Comparison of ENCODE assay signal across 8 cellular contexts in genomic region chrX:41275661-41276609, GRCh38. TPM values are rescaled to one million over a fixed set of nuclear protein-coding genes. Genes with fewer than 3 reads are reported as not detected.
A peak's percentile ranks its signal among the peaks of the same experiment; 100 is the strongest.
DNase-seq lines count a peak whose midpoint lies in the region; ATAC-seq, FAIRE-seq and TF ChIP-seq lines count a peak whose summit lies in the region.

No MANE protein-coding gene starts in this region.

- no peak overlapping the region for H3K27ac Mint-ChIP-seq in astrocyte (ENCODE audit: unreplicated experiment)

- no peaks in the 10 kb centered on the region for H3K27me3 Mint-ChIP-seq in astrocyte (ENCODE audit: low read depth, unreplicated experiment)

- H3K4me2 ChIP-seq in SU-DHL-6 (ENCODE audit: low read depth, low read length, poor library complexity, severe bottlenecking): peak overlapping the region; percentile 58
- peak overlapping the region; percentile 89 for H3K4me2 ChIP-seq in astrocyte (ENCODE audit: low read length)

- H3K9me2 ChIP-seq in SU-DHL-6 (replicated peaks; ENCODE audit: insufficient read depth, low read length): no peaks in the 10 kb centered on the region

- H3K4me1 ChIP-seq in astrocyte (ENCODE audit: insufficient read depth, low read length) (peaks cover 6% of the 10 kb centered on the region), psoas muscle (no peaks in the 10 kb centered on the region)

- H3K27me3 ChIP-seq in SU-DHL-6 (ENCODE audit: low read length) (no peaks in the 10 kb centered on the region), astrocyte (ENCODE audit: insufficient read depth, low read length) (no peaks in the 10 kb centered on the region), psoas muscle (ENCODE audit: insufficient read depth in 3 of 3, low read length in 2 of 3) (peaks cover 0 to 18% (median 0%) of the 10 kb centered on the region in 3 donors)

- TF ChIP-seq POLR2A in GM12891 (IDR thresholded peaks at IDR 0.05; ENCODE audit: low read depth, low read length): no peak

- H3K36me3 ChIP-seq in SU-DHL-6 (ENCODE audit: low read length) (no peaks in the 10 kb centered on the region), astrocyte (ENCODE audit: insufficient read depth, low read length) (no peaks in the 10 kb centered on the region), psoas muscle (ENCODE audit: insufficient read depth in 1 of 2, low read depth in 1 of 2) (no peaks in the 10 kb centered on the region)

- H3K9me3 ChIP-seq in SU-DHL-6 (ENCODE audit: insufficient read depth, low read length) (no peaks in the 10 kb centered on the region), astrocyte (ENCODE audit: insufficient read depth, low read depth, low read length) (no peaks in the 10 kb centered on the region), psoas muscle (no peaks in the 10 kb centered on the region)

- H3K27ac ChIP-seq in 22Rv1 (no peak overlapping the region), SU-DHL-6 (ENCODE audit: low read depth, low read length) (no peak overlapping the region), astrocyte (ENCODE audit: low read depth, low read length) (peak overlapping the region; percentile 33), psoas muscle (no peak overlapping the region)

- no peaks in the 10 kb centered on the region for H4K20me1 ChIP-seq in SU-DHL-6 (ENCODE audit: low read depth, low read length)
- H4K20me1 ChIP-seq in astrocyte (ENCODE audit: insufficient read depth, low read length): no peaks in the 10 kb centered on the region

- no peak for TF ChIP-seq EP300 in Ishikawa (IDR thresholded peaks at IDR 0.05; ENCODE audit: borderline replicate concordance)

- peak overlapping the region; percentile 33; the same call in 1 of the 2 replicates for H3K9ac ChIP-seq in SU-DHL-6 (ENCODE audit: low read length)
- peak overlapping the region; percentile 79 for H3K9ac ChIP-seq in astrocyte (ENCODE audit: low read length)

- no peaks in the 10 kb centered on the region for H3K79me2 ChIP-seq in SU-DHL-6 (ENCODE audit: insufficient read depth, low read length)
- H3K79me2 ChIP-seq in astrocyte (ENCODE audit: insufficient read depth, low read length): no peaks in the 10 kb centered on the region

- FAIRE-seq in GM12891 (lab: Jason Lieb, UNC): peak; percentile 95
- FAIRE-seq in astrocyte (lab: Jason Lieb, UNC): no peak

- 1 to 2% (median 1%) methylated on average over 26 to 54 of the region's 54 CpGs for WGBS in psoas muscle, 3 donors

- H3K4me1 Mint-ChIP-seq in astrocyte (ENCODE audit: low read depth, unreplicated experiment): no peaks in the 10 kb centered on the region

- peak overlapping the region; percentile 93 for H2AFZ ChIP-seq in SU-DHL-6 (ENCODE audit: low read depth, low read length, severe bottlenecking)
- H2AFZ ChIP-seq in astrocyte (ENCODE audit: low read depth, low read length): peak overlapping the region; percentile 86

- H3K4me3 ChIP-seq in SU-DHL-6 (ENCODE audit: insufficient read depth, low read length, poor library complexity, severe bottlenecking): peak overlapping the region; percentile 42
- H3K4me3 ChIP-seq in astrocyte (ENCODE audit: insufficient read depth, low read depth, low read length): peak overlapping the region; percentile 61
- peak overlapping the region; percentile 66 for H3K4me3 ChIP-seq in psoas muscle

- peak; percentile 56 for TF ChIP-seq RAD21 in Ishikawa (IDR thresholded peaks at IDR 0.05; ENCODE audit: low read depth)

- H3K9me3 Mint-ChIP-seq in astrocyte (ENCODE audit: unreplicated experiment): no peaks in the 10 kb centered on the region

- peak; percentile 20; the same call in 1 of the 2 replicates for TF ChIP-seq CTCF in 22Rv1 (IDR thresholded peaks at IDR 0.05)
- peak; percentile 17 for TF ChIP-seq CTCF in SU-DHL-6 (IDR thresholded peaks at IDR 0.05; ENCODE audit: insufficient read depth, low read length, poor library complexity, severe bottlenecking)
- TF ChIP-seq CTCF in astrocyte (IDR thresholded peaks at IDR 0.05; ENCODE audit: insufficient read depth, low read depth, low read length): no peak
- peak; percentile 57 for TF ChIP-seq CTCF in psoas muscle (IDR thresholded peaks at IDR 0.05)

- H3F3A ChIP-seq in SU-DHL-6 (ENCODE audit: insufficient read depth): no peaks in the 10 kb centered on the region

- peak; percentile 77 to 96 (median 88) for ATAC-seq in psoas muscle
- no peak for ATAC-seq in HG03280 (IDR thresholded peaks at IDR 0.05; ENCODE audit: unreplicated experiment)

- H3K4me3 Mint-ChIP-seq in astrocyte (ENCODE audit: unreplicated experiment): peak overlapping the region; percentile 74

- H3K36me3 Mint-ChIP-seq in astrocyte (ENCODE audit: low read depth, unreplicated experiment): no peaks in the 10 kb centered on the region

- DNase-seq in GM12891 (ENCODE audit: insufficient read length, low spot score): peak; percentile 48
- DNase-seq in astrocyte (ENCODE audit: low read depth): peak; percentile 20
- peak; percentile 85 for DNase-seq in hepatic stellate cell (ENCODE audit: low spot score)
- peak; percentile 67 to 85 for DNase-seq in psoas muscle

- intact Hi-C loops in psoas muscle (cut with DNase I): loop anchor here (5.0 to 10.0 kb wide), 2 partner anchors 169 to 181 kb away; partner anchors contain the start of gene NYX (in 1 of the 2)

TF ChIP-seq in GM12891, 5 proteins besides CTCF, POLR2A, EP300 and RAD21:
- TF ChIP-seq TAF1 (IDR thresholded peaks at IDR 0.05; ENCODE audit: low read depth, low read length) (no peak), POU2F2 (IDR thresholded peaks at IDR 0.05; ENCODE audit: low read depth, low read length) (no peak), POLR2AphosphoS5 (IDR thresholded peaks at IDR 0.05; ENCODE audit: low read depth, low read length) (no peak), SPI1 (IDR thresholded peaks at IDR 0.05; ENCODE audit: low read depth, low read length) (no peak), PAX5 (IDR thresholded peaks at IDR 0.05; ENCODE audit: insufficient read depth, low read length, severe bottlenecking) (no peak)

TF ChIP-seq in Ishikawa, 13 proteins besides CTCF, POLR2A, EP300 and RAD21:
- TF ChIP-seq TEAD4 (IDR thresholded peaks at IDR 0.05): peak; percentile 6; the same call in 1 of the 2 replicates
- TF ChIP-seq CEBPB (IDR thresholded peaks at IDR 0.05): no peak
- no peak for TF ChIP-seq REST (IDR thresholded peaks at IDR 0.05; ENCODE audit: low read depth)
- TF ChIP-seq NFIC (IDR thresholded peaks at IDR 0.05): 0 out of 2 replicates have a peak, but pooled peaks have one; percentile 6
- TF ChIP-seq MAX (IDR thresholded peaks at IDR 0.05): peak; percentile 18; the same call in 1 of the 2 replicates
- TF ChIP-seq USF1 (IDR thresholded peaks at IDR 0.05): no peak
- peak; percentile 74 for TF ChIP-seq YY1 (IDR thresholded peaks at IDR 0.05; ENCODE audit: low read depth)
- peak; percentile 20; the same call in 1 of the 2 replicates for TF ChIP-seq TCF12 (IDR thresholded peaks at IDR 0.05; ENCODE audit: low read depth)
- TF ChIP-seq EGR1 (IDR thresholded peaks at IDR 0.05): no peak
- no peak for TF ChIP-seq CREB1 (IDR thresholded peaks at IDR 0.05; ENCODE audit: low read depth)
- TF ChIP-seq TAF1 (IDR thresholded peaks at IDR 0.05; ENCODE audit: low read depth): no peak
- no peak for TF ChIP-seq FOXM1 (IDR thresholded peaks at IDR 0.05; ENCODE audit: borderline replicate concordance, low read depth)
- TF ChIP-seq ZBTB7A (IDR thresholded peaks at IDR 0.05; ENCODE audit: low read depth): 0 out of 2 replicates have a peak, but pooled peaks have one; percentile 43

RNA-seq across cellular contexts. Expression of gene DDX3X, which starts 58.0 kb away (rescaled TPM):
- 97.4 TPM for polyA plus RNA-seq in GM12891 (2012; ENCODE audit: low read depth, missing spikeins)
- total RNA-seq in astrocyte (204 and 242 TPM in 2 replicates), psoas muscle (100 to 1,000 TPM; 153 to 408 (median 295) TPM)
- polyA plus RNA-seq in psoas muscle: 100 to 1,000 TPM in 2 of 3 donors, 10 to 100 TPM in 1; 83.1 to 256 (median 102) TPM

Comparison
In these comparisons a context has a peak if more than half of its experiments do, and no peak if none do; other contexts are left out.
1. DNase-seq: peak in every context shown above with its lines; median percentile 85 in hepatic stellate cell; 76 in psoas muscle; 48 in GM12891; 20 in astrocyte.